Comparison of ENCODE assay signal across 6 cellular contexts in genomic region chr1:1058088-1058905, GRCh38. TPM values are rescaled to one million over a fixed set of nuclear protein-coding genes. Genes with fewer than 3 reads are reported as not detected.
DNase-seq lines count a peak whose midpoint lies in the region; ATAC-seq and TF ChIP-seq lines count a peak whose summit lies in the region.

No MANE protein-coding gene starts in this region.

- peak overlapping the region in 45 of 59 donors; percentile 40 to 75 (median 63) for H3K4me3 ChIP-seq in dorsolateral prefrontal cortex

- H3K4me3 Mint-ChIP-seq in activated naive CD4-positive, alpha-beta T cell treated with anti-CD3 and anti-CD28 coated beads for 36 hours: peak overlapping the region; percentile 75
- peak overlapping the region; percentile 83 to 88 for H3K4me3 Mint-ChIP-seq in stimulated activated naive CD8-positive, alpha-beta T cell treated with anti-CD3 and anti-CD28 coated beads, Interleukin-15, amount 100 ng/mL, for 72 hours

- no peak for DNase-seq in activated naive CD4-positive, alpha-beta T cell treated with anti-CD3 and anti-CD28 coated beads for 36 hours
- DNase-seq in activated naive CD4-positive, alpha-beta T cell (lab: John Stamatoyannopoulos, UW): no peak
- DNase-seq in dorsolateral prefrontal cortex (no peak), G401 (ENCODE audit: low spot score) (no peak), GM10248 (ENCODE audit: extremely low spot score) (no peak)
- no peak for DNase-seq in stimulated activated naive CD8-positive, alpha-beta T cell treated with anti-CD3 and anti-CD28 coated beads, Interleukin-15, amount 100 ng/mL, for 72 hours

- intact Hi-C loops in activated naive CD4-positive, alpha-beta T cell treated with anti-CD3 and anti-CD28 coated beads for 36 hours (cut with micrococcal nuclease): no loop called here
- intact Hi-C loops in dorsolateral prefrontal cortex (cut with DNase I): no loop called here

- H3K27ac ChIP-seq in dorsolateral prefrontal cortex: peak overlapping the region in 1 of 59 donors; percentile 40

- CTCF ChIA-PET in activated naive CD4-positive, alpha-beta T cell treated with anti-CD3 and anti-CD28 coated beads for 36 hours (lab: Charles Lee): interaction anchor here (0.7 to 2.9 kb wide), 2 partner anchors 25 to 74 kb away, joined by 4 to 10 read pairs; no protein-coding TSS in a partner anchor
- CTCF ChIA-PET in GM10248 (lab: Yijun Ruan, JAX): interaction anchor here (0.8 to 3.5 kb wide), 4 partner anchors 19 to 192 kb away, joined by 3 to 17 read pairs (median 10); no protein-coding TSS in a partner anchor

- H3K27me3 Mint-ChIP-seq in activated naive CD4-positive, alpha-beta T cell treated with anti-CD3 and anti-CD28 coated beads for 36 hours (ENCODE audit: low read depth): peaks cover 26% of the 10 kb centered on the region
- H3K27me3 Mint-ChIP-seq in stimulated activated naive CD8-positive, alpha-beta T cell treated with anti-CD3 and anti-CD28 coated beads, Interleukin-15, amount 100 ng/mL, for 72 hours: peaks cover 41% of the 10 kb centered on the region

- peaks cover 4% of the 10 kb centered on the region for H3K36me3 Mint-ChIP-seq in activated naive CD4-positive, alpha-beta T cell treated with anti-CD3 and anti-CD28 coated beads for 36 hours (ENCODE audit: low read depth)

- peaks cover 31% of the 10 kb centered on the region for H3K4me1 Mint-ChIP-seq in activated naive CD4-positive, alpha-beta T cell treated with anti-CD3 and anti-CD28 coated beads for 36 hours (ENCODE audit: low read depth)
- peaks cover 43% of the 10 kb centered on the region for H3K4me1 Mint-ChIP-seq in stimulated activated naive CD8-positive, alpha-beta T cell treated with anti-CD3 and anti-CD28 coated beads, Interleukin-15, amount 100 ng/mL, for 72 hours

- no peaks in the 10 kb centered on the region for H3K9me3 Mint-ChIP-seq in activated naive CD4-positive, alpha-beta T cell treated with anti-CD3 and anti-CD28 coated beads for 36 hours
- no peaks in the 10 kb centered on the region for H3K9me3 Mint-ChIP-seq in stimulated activated naive CD8-positive, alpha-beta T cell treated with anti-CD3 and anti-CD28 coated beads, Interleukin-15, amount 100 ng/mL, for 72 hours

- H3K27ac Mint-ChIP-seq in activated naive CD4-positive, alpha-beta T cell treated with anti-CD3 and anti-CD28 coated beads for 36 hours: no peak overlapping the region
- no peak overlapping the region for H3K27ac Mint-ChIP-seq in stimulated activated naive CD8-positive, alpha-beta T cell treated with anti-CD3 and anti-CD28 coated beads, Interleukin-15, amount 100 ng/mL, for 72 hours

- in situ Hi-C loops in G401 (cut with HindIII; ENCODE audit: low sequenced_read_pairs): no loop called here

- POLR2A ChIA-PET in GM10248 (lab: Yijun Ruan, JAX): no interaction called here

- ATAC-seq in stimulated activated naive CD8-positive, alpha-beta T cell treated with anti-CD3 and anti-CD28 coated beads, Interleukin-15, amount 100 ng/mL, for 72 hours: no peak

- TF ChIP-seq CTCF in dorsolateral prefrontal cortex (IDR thresholded peaks at IDR 0.05 in 54 of 56, conservative IDR thresholded peaks at IDR 0.05 in 2 of 56; ENCODE audit: low read depth in 1 of 56, partially characterized antibody in 56 of 56) (no peak), GM10248 (IDR thresholded peaks at IDR 0.05; ENCODE audit: control extremely low read depth, extremely low read depth, low read depth, missing control alignments) (no peak)

- peaks cover 0 to 40% (median 7%) of the 10 kb centered on the region in 45 donors for H3K27me3 ChIP-seq in dorsolateral prefrontal cortex

RNA-seq across cellular contexts. Expression of gene RNF223, which starts 15.8 kb away (rescaled TPM):
- not detected for total RNA-seq in activated naive CD4-positive, alpha-beta T cell treated with anti-CD3 and anti-CD28 coated beads for 36 hours
- total RNA-seq in dorsolateral prefrontal cortex: under 1 TPM in 2 of 120 experiments, not detected in 118; 0.28 to 0.63 TPM
- total RNA-seq in G401 (2014; rRNA removed; shearing (Covaris generic)): 3.5 and 4.3 TPM in 2 replicates

RNA-seq across cellular contexts. Expression of gene AGRN, which starts 38.4 kb away (rescaled TPM):
- total RNA-seq in activated naive CD4-positive, alpha-beta T cell treated with anti-CD3 and anti-CD28 coated beads for 36 hours: 10 to 100 TPM; 30.5 to 35.1 TPM
- total RNA-seq in dorsolateral prefrontal cortex: 100 to 1,000 TPM in 70 of 120 experiments, 10 to 100 TPM in 50; 67.4 to 194 (median 105) TPM
- 103 and 106 TPM in 2 replicates for total RNA-seq in G401 (2014; rRNA removed; shearing (Covaris generic))

RNA-seq across cellular contexts. Expression of gene ISG15, which starts 45.0 kb away (rescaled TPM):
- total RNA-seq in activated naive CD4-positive, alpha-beta T cell treated with anti-CD3 and anti-CD28 coated beads for 36 hours: 100 to 1,000 TPM; 143 to 147 TPM
- 100 to 1,000 TPM in 3 of 120 experiments, 10 to 100 TPM in 113, 1 to 10 TPM in 4; 6.0 to 422 (median 18.9) TPM for total RNA-seq in dorsolateral prefrontal cortex
- 213 and 304 TPM in 2 replicates for total RNA-seq in G401 (2014; rRNA removed; shearing (Covaris generic))

RNA-seq across cellular contexts. Expression of gene C1orf159, which starts 57.6 kb away (rescaled TPM):
- total RNA-seq in activated naive CD4-positive, alpha-beta T cell treated with anti-CD3 and anti-CD28 coated beads for 36 hours: 10 to 100 TPM; 14.9 to 18.6 TPM
- total RNA-seq in dorsolateral prefrontal cortex: 10 to 100 TPM; 14.3 to 35.0 (median 23.4) TPM
- 11.9 and 17.1 TPM in 2 replicates for total RNA-seq in G401 (2014; rRNA removed; shearing (Covaris generic))

RNA-seq across cellular contexts. Expression of gene HES4, which starts 58.4 kb away (rescaled TPM):
- 1 to 10 TPM; 4.1 to 4.7 TPM for total RNA-seq in activated naive CD4-positive, alpha-beta T cell treated with anti-CD3 and anti-CD28 coated beads for 36 hours
- 10 to 100 TPM in 119 of 120 experiments, 1 to 10 TPM in 1; 8.9 to 60.0 (median 25.0) TPM for total RNA-seq in dorsolateral prefrontal cortex
- 27.5 and 66.5 TPM in 2 replicates for total RNA-seq in G401 (2014; rRNA removed; shearing (Covaris generic))
